ENCODE assay signal across 21 cellular contexts in genomic region chr6:111829581-111829980, GRCh38. TPM values are rescaled to one million over a fixed set of nuclear protein-coding genes. Genes with fewer than 3 reads are reported as not detected.
A peak's percentile ranks its signal among the peaks of the same experiment; 100 is the strongest.
DNase-seq lines count a peak whose midpoint lies in the region; ATAC-seq and FAIRE-seq lines count a peak whose summit lies in the region.
"Had no signal": no experiment of that assay in that cellular context is flagged by ENCODE, and none has a peak within 500 bp of the region (broad histone marks: within the 10 kb centered on the region; RNA-seq: fewer than 3 reads in every experiment).

No MANE protein-coding gene starts in this region.

- peaks cover 96% of the 10 kb centered on the region for H3K36me3 Mint-ChIP-seq in activated T-cell treated with anti-CD3 and anti-CD28 coated beads, Interleukin-2, amount 50 U/mL, for 24 hours (ENCODE audit: low read depth)
- peaks cover 69% of the 10 kb centered on the region for H3K36me3 Mint-ChIP-seq in activated naive CD8-positive, alpha-beta T cell treated with anti-CD3 and anti-CD28 coated beads for 36 hours
- peaks cover 0 to 12% (median 3%) of the 10 kb centered on the region in 3 donors for H3K36me3 Mint-ChIP-seq in immature natural killer cell

- no peaks in the 10 kb centered on the region for H3K9me3 Mint-ChIP-seq in activated T-cell treated with anti-CD3 and anti-CD28 coated beads, Interleukin-2, amount 50 U/mL, for 24 hours
- no peaks in the 10 kb centered on the region for H3K9me3 Mint-ChIP-seq in activated naive CD8-positive, alpha-beta T cell treated with anti-CD3 and anti-CD28 coated beads for 36 hours
- no peaks in the 10 kb centered on the region for H3K9me3 Mint-ChIP-seq in immature natural killer cell
- H3K9me3 Mint-ChIP-seq: GM23338 had no signal

- ATAC-seq in HG02759 (IDR thresholded peaks at IDR 0.05; ENCODE audit: unreplicated experiment), result no peak
- ATAC-seq: GM23338 had no signal

- DNase-seq in activated T-cell treated with anti-CD3 and anti-CD28 coated beads, Interleukin-2, amount 50 U/mL, for 24 hours, result no peak
- DNase-seq in activated T-cell treated with anti-CD3 and anti-CD28 coated beads, Interleukin-2, amount 50 U/mL, for 48 hours, result no peak
- DNase-seq in NCI-H226 (peak; percentile 49), immature natural killer cell (no peak), HTR-8/SVneo (ENCODE audit: insufficient read length, low spot score) (no peak), NCI-H1092 (lab: John Stamatoyannopoulos, UW) (no peak)
- no peak for DNase-seq in activated naive CD8-positive, alpha-beta T cell treated with anti-CD3 and anti-CD28 coated beads for 36 hours
- DNase-seq: DMS153, GDM1, HCEC 1CT, KBM-7, NCI-H1417, NCI-H187, NCI-H2227 treated with DMSO at 0.1 percent for 48 hours, NCI-H524, NCI-H82, OCI-M1, Right ventricle myocardium superior had no signal

- FAIRE-seq in HTR-8/SVneo (lab: Jason Lieb, UNC), result no peak

- H3K4me1 Mint-ChIP-seq in activated T-cell treated with anti-CD3 and anti-CD28 coated beads, Interleukin-2, amount 50 U/mL, for 24 hours (ENCODE audit: low read depth), result peaks cover 98% of the 10 kb centered on the region
- H3K4me1 Mint-ChIP-seq in activated naive CD8-positive, alpha-beta T cell treated with anti-CD3 and anti-CD28 coated beads for 36 hours, result peaks cover 91% of the 10 kb centered on the region
- H3K4me1 Mint-ChIP-seq in immature natural killer cell, result peaks cover 0 to 71% of the 10 kb centered on the region in 2 donors

- no peaks in the 10 kb centered on the region for H3K27me3 Mint-ChIP-seq in activated T-cell treated with anti-CD3 and anti-CD28 coated beads, Interleukin-2, amount 50 U/mL, for 24 hours
- H3K27me3 Mint-ChIP-seq in activated naive CD8-positive, alpha-beta T cell treated with anti-CD3 and anti-CD28 coated beads for 36 hours, result no peaks in the 10 kb centered on the region
- peaks cover 2 to 9% (median 2%) of the 10 kb centered on the region in 3 donors for H3K27me3 Mint-ChIP-seq in immature natural killer cell (ENCODE audit: low read depth in 3 of 3)

- H3K27ac Mint-ChIP-seq in activated T-cell treated with anti-CD3 and anti-CD28 coated beads, Interleukin-2, amount 50 U/mL, for 24 hours, result peak overlapping the region; percentile 60
- peak overlapping the region; percentile 38 for H3K27ac Mint-ChIP-seq in activated naive CD8-positive, alpha-beta T cell treated with anti-CD3 and anti-CD28 coated beads for 36 hours
- H3K27ac Mint-ChIP-seq in immature natural killer cell, result peak overlapping the region in 5 of 6 donors; percentile 73 to 87 (median 79)
- H3K27ac Mint-ChIP-seq: GM23338 had no signal

- no peak overlapping the region for H3K4me3 Mint-ChIP-seq in activated T-cell treated with anti-CD3 and anti-CD28 coated beads, Interleukin-2, amount 50 U/mL, for 24 hours
- no peak overlapping the region for H3K4me3 Mint-ChIP-seq in activated naive CD8-positive, alpha-beta T cell treated with anti-CD3 and anti-CD28 coated beads for 36 hours
- peak overlapping the region in 2 of 5 donors; percentile 7 to 16 for H3K4me3 Mint-ChIP-seq in immature natural killer cell
- H3K4me3 Mint-ChIP-seq: CD14-positive monocyte, GM23338 had no signal

RNA-seq across cellular contexts. Expression of gene FYN, which starts 43.7 kb away (rescaled TPM):
- total RNA-seq in activated naive CD8-positive, alpha-beta T cell treated with anti-CD3 and anti-CD28 coated beads for 36 hours, result 100 to 1,000 TPM; 390 to 395 TPM
- polyA plus RNA-seq in immature natural killer cell, result 100 to 1,000 TPM; 358 to 488 (median 414) TPM
